ENCODE assay signal across 9 cellular contexts in the genomic region with DNA sequence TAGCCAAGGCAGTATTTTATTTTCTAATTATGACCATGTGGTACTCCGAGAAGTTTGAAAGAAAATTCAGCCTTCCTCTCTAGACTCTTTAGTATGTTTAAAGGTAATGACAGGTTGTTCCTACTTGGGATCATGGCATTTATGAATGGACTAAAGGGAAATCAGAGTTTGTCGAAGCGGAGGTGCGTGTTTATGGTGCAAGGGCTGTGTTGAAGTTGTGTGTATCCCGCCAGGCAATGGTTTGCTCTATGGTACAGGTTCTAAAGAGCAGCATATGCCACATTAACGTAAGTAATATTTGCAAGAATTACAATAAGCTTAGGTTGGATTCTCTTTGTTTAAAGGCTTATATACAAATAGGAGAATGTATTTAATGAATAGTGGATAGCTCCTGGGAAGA. TPM values are rescaled to one million over a fixed set of nuclear protein-coding genes. Genes with fewer than 3 reads are reported as not detected.
DNase-seq lines count a peak whose midpoint lies in the region; ATAC-seq and TF ChIP-seq lines count a peak whose summit lies in the region.
"Had no signal": no experiment of that assay in that cellular context is flagged by ENCODE, and none has a peak within 500 bp of the region (broad histone marks: within the 10 kb centered on the region; RNA-seq: fewer than 3 reads in every experiment).

No MANE protein-coding gene starts in this region.

- no peak overlapping the region for H3K27ac Mint-ChIP-seq in CD8-positive, alpha-beta T cell
- H3K27ac Mint-ChIP-seq: stimulated activated effector memory CD8-positive, alpha-beta T cell treated with anti-CD3 and anti-CD28 coated beads, Interleukin-12 subunit alpha, Interleukin-12 subunit beta, amount 100 ng/mL, for 72 hours had no signal

- intact Hi-C loops in CD8-positive, alpha-beta T cell (cut with DNase I, micrococcal nuclease), result no loop called here

- H3K4me2 ChIP-seq in MM.1S (ENCODE audit: low read depth, low read length) (peak overlapping the region; percentile 75), parathyroid adenoma (ENCODE audit: low read length) (no peak overlapping the region)

- no peaks in the 10 kb centered on the region for H3F3A ChIP-seq in MM.1S (ENCODE audit: insufficient read depth, low read length)

- no peaks in the 10 kb centered on the region for H3K9me2 ChIP-seq in MM.1S (replicated peaks; ENCODE audit: insufficient read depth, low read length)

- no peaks in the 10 kb centered on the region for H3K36me3 ChIP-seq in CD8-positive, alpha-beta T cell (ENCODE audit: insufficient read depth, low read length)
- no peaks in the 10 kb centered on the region for H3K36me3 ChIP-seq in MM.1S (replicated peaks; ENCODE audit: insufficient read depth, low read length)
- H3K36me3 ChIP-seq in endocrine pancreas (ENCODE audit: control insufficient read depth, insufficient read depth, low read length), result no peaks in the 10 kb centered on the region
- H3K36me3 ChIP-seq in parathyroid adenoma (ENCODE audit: control insufficient read depth, insufficient read depth, low read length), result no peaks in the 10 kb centered on the region
- no peaks in the 10 kb centered on the region for H3K36me3 ChIP-seq in H7 (replicated peaks; ENCODE audit: control insufficient read depth, insufficient read depth, low read length)

- ATAC-seq in CD8-positive, alpha-beta T cell, result no peak

- POLR2A ChIA-PET in CD8-positive, alpha-beta T cell (lab: Charles Lee), result no interaction called here

- no peaks in the 10 kb centered on the region for H3K36me3 Mint-ChIP-seq in CD8-positive, alpha-beta T cell
- H3K36me3 Mint-ChIP-seq: stimulated activated effector memory CD8-positive, alpha-beta T cell treated with anti-CD3 and anti-CD28 coated beads, Interleukin-12 subunit alpha, Interleukin-12 subunit beta, amount 100 ng/mL, for 72 hours had no signal

- no peak for TF ChIP-seq CTCF in CD8-positive, alpha-beta T cell (IDR thresholded peaks at IDR 0.05)
- TF ChIP-seq CTCF in MM.1S (IDR thresholded peaks at IDR 0.05; ENCODE audit: low read length) (no peak), parathyroid adenoma (IDR thresholded peaks at IDR 0.05) (no peak)

- H3K9me3 ChIP-seq in CD8-positive, alpha-beta T cell (ENCODE audit: low read length), result no peaks in the 10 kb centered on the region
- H3K9me3 ChIP-seq in MM.1S (replicated peaks; ENCODE audit: insufficient read depth, low read length) (no peaks in the 10 kb centered on the region), endocrine pancreas (ENCODE audit: control insufficient read depth, low read length) (no peaks in the 10 kb centered on the region), parathyroid adenoma (ENCODE audit: control insufficient read depth, low read length) (peaks cover 2% of the 10 kb centered on the region)

- no peak overlapping the region for H3K27ac ChIP-seq in CD8-positive, alpha-beta T cell (ENCODE audit: low read depth, low read length)
- H3K27ac ChIP-seq in MM.1S (ENCODE audit: low read length), result no peak overlapping the region
- H3K27ac ChIP-seq in parathyroid adenoma, result no peak overlapping the region

- H3K79me2 ChIP-seq in MM.1S (ENCODE audit: low read length) (no peaks in the 10 kb centered on the region), parathyroid adenoma (no peaks in the 10 kb centered on the region)

- no peaks in the 10 kb centered on the region for H4K20me1 ChIP-seq in MM.1S (ENCODE audit: insufficient read depth, low read length)

- H3K4me1 Mint-ChIP-seq in CD8-positive, alpha-beta T cell (ENCODE audit: low read depth), result peaks cover 13% of the 10 kb centered on the region

- H2AFZ ChIP-seq in MM.1S (ENCODE audit: low read length) (peak overlapping the region; percentile 78), parathyroid adenoma (peak overlapping the region; percentile 60)

- H3K27me3 Mint-ChIP-seq in CD8-positive, alpha-beta T cell (ENCODE audit: low read depth), result peaks cover 8% of the 10 kb centered on the region

- no peak overlapping the region for H3K4me3 ChIP-seq in CD8-positive, alpha-beta T cell (ENCODE audit: low read depth, low read length)
- H3K4me3 ChIP-seq in MM.1S (ENCODE audit: low read length), result peak overlapping the region; percentile 57
- H3K4me3 ChIP-seq in endocrine pancreas (ENCODE audit: control insufficient read depth, insufficient read depth, low read length), result peak overlapping the region; percentile 8
- peak overlapping the region; percentile 7 for H3K4me3 ChIP-seq in parathyroid adenoma (ENCODE audit: low read depth, low read length)
- H3K4me3 ChIP-seq in H7 (ENCODE audit: insufficient read depth, low read depth, low read length), result no peak overlapping the region

- H3K9ac ChIP-seq in MM.1S (ENCODE audit: low read length) (no peak overlapping the region), endocrine pancreas (ENCODE audit: control insufficient read depth, insufficient read depth, low read length) (no peak overlapping the region), parathyroid adenoma (no peak overlapping the region)

- peak overlapping the region; percentile 74 for H3K4me3 Mint-ChIP-seq in CD8-positive, alpha-beta T cell

- H3K27me3 ChIP-seq in CD8-positive, alpha-beta T cell (ENCODE audit: insufficient read depth, low read length), result no peaks in the 10 kb centered on the region
- H3K27me3 ChIP-seq in MM.1S (replicated peaks; ENCODE audit: insufficient read depth, low read length), result 0 out of 2 replicates have a peak, but pooled peaks cover 5% of the 10 kb centered on the region
- H3K27me3 ChIP-seq in endocrine pancreas (ENCODE audit: control insufficient read depth, insufficient read depth, low read length), result peaks cover 2% of the 10 kb centered on the region
- no peaks in the 10 kb centered on the region for H3K27me3 ChIP-seq in parathyroid adenoma (ENCODE audit: control insufficient read depth, insufficient read depth, low read length)
- H3K27me3 ChIP-seq in H7 (ENCODE audit: control insufficient read depth, insufficient read depth, low read length), result peaks cover 27% of the 10 kb centered on the region

- no peak for DNase-seq in CD8-positive, alpha-beta T cell
- DNase-seq in MM.1S (no peak), A172 (ENCODE audit: low spot score) (no peak), amygdala (lab: John Stamatoyannopoulos, UW) (no peak), glomerular visceral epithelial cell (ENCODE audit: extremely low spot score) (no peak), H7 (no peak)

- CTCF ChIA-PET in CD8-positive, alpha-beta T cell (lab: Charles Lee), result no interaction called here

- H3K9me3 Mint-ChIP-seq in CD8-positive, alpha-beta T cell, result no peaks in the 10 kb centered on the region

- H3K4me1 ChIP-seq in CD8-positive, alpha-beta T cell (ENCODE audit: insufficient read depth, low read length), result no peaks in the 10 kb centered on the region
- peaks cover 13% of the 10 kb centered on the region for H3K4me1 ChIP-seq in MM.1S (ENCODE audit: low read length)
- H3K4me1 ChIP-seq in endocrine pancreas (ENCODE audit: control insufficient read depth, insufficient read depth, low read length), result no peaks in the 10 kb centered on the region
- H3K4me1 ChIP-seq in parathyroid adenoma, result no peaks in the 10 kb centered on the region

RNA-seq across cellular contexts. Expression of gene EPHA3, which starts 0.7 kb away (rescaled TPM):
- not detected for total RNA-seq in CD8-positive, alpha-beta T cell
- not detected in 2 replicates for total RNA-seq in A172 (2014; rRNA removed; shearing (Covaris generic))
- total RNA-seq in H7 (2014; rRNA removed; shearing (Covaris generic)), result 0.31 and 0.33 TPM in 2 replicates

Comparison
In these comparisons a context has a peak if more than half of its experiments do, and no peak if none do; other contexts are left out.
1. H3K4me3 ChIP-seq: peak in MM.1S (single experiment), endocrine pancreas (single experiment) and parathyroid adenoma (single experiment); none in CD8-positive, alpha-beta T cell (single experiment) and H7 (single experiment).